1 cellular context compared by ENCODE assay signal in the genomic region with DNA sequence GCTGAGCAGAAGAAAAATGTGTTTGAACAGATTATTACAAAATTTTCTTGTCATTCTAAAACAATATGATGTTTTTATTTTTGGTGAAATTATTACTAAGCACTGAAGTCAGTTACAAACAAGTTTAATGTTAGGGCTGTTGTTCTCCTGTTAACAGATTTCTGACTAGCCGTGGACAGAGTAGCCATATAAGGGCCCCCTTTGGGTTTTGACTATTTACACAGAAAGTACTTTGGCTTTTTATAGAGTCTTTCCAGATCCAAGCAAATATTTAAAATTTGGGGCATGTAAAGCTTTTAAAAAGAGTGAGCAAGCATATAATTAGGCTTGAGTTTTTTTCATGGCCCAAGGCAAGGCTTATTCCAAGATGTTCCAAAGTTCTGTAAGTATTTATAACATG.
TF ChIP-seq lines count a peak whose summit lies in the region.

No MANE protein-coding gene starts in this region.

TF ChIP-seq in GM23338, 12 proteins besides CTCF, POLR2A, EP300 and RAD21 (continued from another document):
- no peak for TF ChIP-seq REST (IDR thresholded peaks at IDR 0.05; ENCODE audit: unreplicated experiment)
- TF ChIP-seq, protein P1, sequence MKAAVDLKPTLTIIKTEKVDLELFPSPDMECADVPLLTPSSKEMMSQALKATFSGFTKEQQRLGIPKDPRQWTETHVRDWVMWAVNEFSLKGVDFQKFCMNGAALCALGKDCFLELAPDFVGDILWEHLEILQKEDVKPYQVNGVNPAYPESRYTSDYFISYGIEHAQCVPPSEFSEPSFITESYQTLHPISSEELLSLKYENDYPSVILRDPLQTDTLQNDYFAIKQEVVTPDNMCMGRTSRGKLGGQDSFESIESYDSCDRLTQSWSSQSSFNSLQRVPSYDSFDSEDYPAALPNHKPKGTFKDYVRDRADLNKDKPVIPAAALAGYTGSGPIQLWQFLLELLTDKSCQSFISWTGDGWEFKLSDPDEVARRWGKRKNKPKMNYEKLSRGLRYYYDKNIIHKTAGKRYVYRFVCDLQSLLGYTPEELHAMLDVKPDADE (IDR thresholded peaks at IDR 0.05): no peak
- TF ChIP-seq ZNF114 (CRISPR knock-in tag; IDR thresholded peaks at IDR 0.05): no peak
- TF ChIP-seq EZH2phosphoT487 (IDR thresholded peaks at IDR 0.05; ENCODE audit: unreplicated experiment): no peak
- TF ChIP-seq STAT1 (IDR thresholded peaks at IDR 0.05; ENCODE audit: unreplicated experiment): no peak
- no peak for TF ChIP-seq JUNB (IDR thresholded peaks at IDR 0.05; ENCODE audit: unreplicated experiment)
